In genomic region chr5:123116757-123117156, GRCh38 we compare ENCODE assay signal across 32 cellular contexts. TPM values are rescaled to one million over a fixed set of nuclear protein-coding genes. Genes with fewer than 3 reads are reported as not detected.
"Had no signal": no experiment of that assay in that cellular context is flagged by ENCODE, and none has a peak within 500 bp of the region (broad histone marks: within the 10 kb centered on the region; RNA-seq: fewer than 3 reads in every experiment).

No MANE protein-coding gene starts in this region.

- ATAC-seq: activated T-helper 17 cell treated with anti-CD3 and anti-CD28 coated beads, Interleukin-2, amount 50 U/mL, for 72 hours; body of pancreas; effector memory CD8-positive, alpha-beta T cell; left colon; naive thymus-derived CD8-positive, alpha-beta T cell; psoas muscle; stimulated activated naive B cell treated with anti-CD40 and anti-IgM and Interleukin-4, amounts not matched to agents 10 μg/mL and 1 μg/mL and 100 μg/mL, for 72 hours had no signal

- H3K4me1 ChIP-seq: body of pancreas, colonic mucosa, parathyroid adenoma, psoas muscle had no signal

- H3K9ac ChIP-seq: parathyroid adenoma had no signal

- H3K4me3 Mint-ChIP-seq: activated CD4-positive, alpha-beta memory T cell treated with anti-CD3 and anti-CD28 coated beads, Interleukin-2, amount 10 ng/mL, durations not matched to agents 7 days and 5 days; activated CD4-positive, alpha-beta T cell treated with anti-CD3 and anti-CD28 coated beads, Interleukin-2, amount 10 ng/mL, durations not matched to agents 7 days and 5 days; activated T-cell treated with anti-CD3 and anti-CD28 coated beads, Interleukin-2, amount 50 U/mL, for 24 hours; activated T-helper 17 cell treated with anti-CD3 and anti-CD28 coated beads, Interleukin-2, amount 50 U/mL, for 72 hours; effector memory CD8-positive, alpha-beta T cell; immature natural killer cell; naive thymus-derived CD8-positive, alpha-beta T cell; neural crest cell; stimulated activated naive B cell treated with anti-CD40 and anti-IgM and Interleukin-4, amounts not matched to agents 10 μg/mL and 1 μg/mL and 100 μg/mL, for 72 hours; T-helper 1 cell treated with Interleukin-12 subunit alpha and Interleukin-12 subunit beta and Interleukin-4 antibody, amounts not matched to agents 30 μg/mL and 1 μg/mL, for 36 hours had no signal

- DNase-seq: activated CD4-positive, alpha-beta memory T cell treated with anti-CD3 and anti-CD28 coated beads, Interleukin-2, amount 10 ng/mL, durations not matched to agents 7 days and 5 days; activated CD4-positive, alpha-beta T cell treated with anti-CD3 and anti-CD28 coated beads, Interleukin-2, amount 10 ng/mL, durations not matched to agents 7 days and 5 days; activated CD4-positive, CD25-positive, alpha-beta regulatory T cell treated with anti-CD3 and anti-CD28 coated beads, Interleukin-2, amount 50 U/mL, for 72 hours; activated CD8-positive, alpha-beta memory T cell treated with anti-CD3 and anti-CD28 coated beads, Interleukin-2, amount 50 U/mL, for 48 hours; activated gamma-delta T cell treated with Interleukin-2 at 50 U/mL for 16 hours; activated naive CD4-positive, alpha-beta T cell treated with anti-CD3 and anti-CD28 coated beads, Interleukin-2, amount 50 U/mL, for 16 hours; activated T-cell treated with anti-CD3 and anti-CD28 coated beads, Interleukin-2, amount 50 U/mL, for 24 hours; amygdala; body of pancreas; cerebellar nuclear complex; colonic mucosa; effector memory CD8-positive, alpha-beta T cell; erythroblast; heart left ventricle; hypothalamus; immature natural killer cell; kidney; left colon; mammary epithelial cell; naive thymus-derived CD8-positive, alpha-beta T cell; occipital lobe; psoas muscle; stimulated activated CD4-positive, alpha-beta T cell treated with anti-CD3 and anti-CD28 coated beads, Interleukin-15, amount 100 ng/mL, for 24 hours; stimulated activated CD4-positive, alpha-beta T cell treated with anti-CD3 and anti-CD28 coated beads, Interleukin-2, amount 100 ng/mL, for 24 hours; stimulated activated naive B cell treated with anti-CD40 and anti-IgM and Interleukin-4, amounts not matched to agents 10 μg/mL and 1 μg/mL and 100 μg/mL, for 72 hours; T-helper 9 cell; transverse colon had no signal

- H3K9me3 ChIP-seq: body of pancreas, colonic mucosa, heart left ventricle, psoas muscle, suprapubic skin, transverse colon had no signal

- H3K4me1 Mint-ChIP-seq: activated CD4-positive, alpha-beta memory T cell treated with anti-CD3 and anti-CD28 coated beads, Interleukin-2, amount 10 ng/mL, durations not matched to agents 7 days and 5 days; activated CD4-positive, alpha-beta T cell treated with anti-CD3 and anti-CD28 coated beads, Interleukin-2, amount 10 ng/mL, durations not matched to agents 7 days and 5 days; immature natural killer cell; naive thymus-derived CD8-positive, alpha-beta T cell; neural crest cell had no signal

- H3K27me3 ChIP-seq: body of pancreas, colonic mucosa, heart left ventricle had no signal

- H3K36me3 ChIP-seq: colonic mucosa, heart left ventricle, suprapubic skin, transverse colon had no signal

- H3K27ac Mint-ChIP-seq: activated CD4-positive, alpha-beta memory T cell treated with anti-CD3 and anti-CD28 coated beads, Interleukin-2, amount 10 ng/mL, durations not matched to agents 7 days and 5 days; activated CD4-positive, alpha-beta T cell treated with anti-CD3 and anti-CD28 coated beads, Interleukin-2, amount 10 ng/mL, durations not matched to agents 7 days and 5 days; activated T-cell treated with anti-CD3 and anti-CD28 coated beads, Interleukin-2, amount 50 U/mL, for 24 hours; activated T-helper 17 cell treated with anti-CD3 and anti-CD28 coated beads, Interleukin-2, amount 50 U/mL, for 72 hours; effector memory CD8-positive, alpha-beta T cell; immature natural killer cell; naive thymus-derived CD8-positive, alpha-beta T cell; stimulated activated naive B cell treated with anti-CD40 and anti-IgM and Interleukin-4, amounts not matched to agents 10 μg/mL and 1 μg/mL and 100 μg/mL, for 72 hours; T-helper 1 cell treated with Interleukin-12 subunit alpha and Interleukin-12 subunit beta and Interleukin-4 antibody, amounts not matched to agents 30 μg/mL and 1 μg/mL, for 36 hours had no signal

- H2AFZ ChIP-seq: parathyroid adenoma had no signal

- H3K79me2 ChIP-seq: parathyroid adenoma had no signal

- H3K27ac ChIP-seq: body of pancreas, colonic mucosa, heart left ventricle, parathyroid adenoma, psoas muscle, suprapubic skin, transverse colon had no signal

- H3K4me3 ChIP-seq: body of pancreas, colonic mucosa, heart left ventricle, psoas muscle, suprapubic skin, transverse colon had no signal

- H3K36me3 Mint-ChIP-seq: immature natural killer cell; naive thymus-derived CD8-positive, alpha-beta T cell; stimulated activated naive B cell treated with anti-CD40 and anti-IgM and Interleukin-4, amounts not matched to agents 10 μg/mL and 1 μg/mL and 100 μg/mL, for 72 hours had no signal

- H3K9me3 Mint-ChIP-seq: activated CD4-positive, alpha-beta memory T cell treated with anti-CD3 and anti-CD28 coated beads, Interleukin-2, amount 10 ng/mL, durations not matched to agents 7 days and 5 days; activated CD4-positive, alpha-beta T cell treated with anti-CD3 and anti-CD28 coated beads, Interleukin-2, amount 10 ng/mL, durations not matched to agents 7 days and 5 days; activated T-cell treated with anti-CD3 and anti-CD28 coated beads, Interleukin-2, amount 50 U/mL, for 24 hours; activated T-helper 17 cell treated with anti-CD3 and anti-CD28 coated beads, Interleukin-2, amount 50 U/mL, for 72 hours; effector memory CD8-positive, alpha-beta T cell; neural crest cell; stimulated activated naive B cell treated with anti-CD40 and anti-IgM and Interleukin-4, amounts not matched to agents 10 μg/mL and 1 μg/mL and 100 μg/mL, for 72 hours; T-helper 1 cell treated with Interleukin-12 subunit alpha and Interleukin-12 subunit beta and Interleukin-4 antibody, amounts not matched to agents 30 μg/mL and 1 μg/mL, for 36 hours had no signal

RNA-seq across cellular contexts. Expression of gene PRDM6, which starts 27.7 kb away (rescaled TPM):
- total RNA-seq: activated CD4-positive, alpha-beta memory T cell treated with anti-CD3 and anti-CD28 coated beads, Interleukin-2, amount 10 ng/mL, durations not matched to agents 7 days and 5 days; activated CD4-positive, alpha-beta T cell treated with anti-CD3 and anti-CD28 coated beads, Interleukin-2, amount 10 ng/mL, durations not matched to agents 7 days and 5 days; naive thymus-derived CD8-positive, alpha-beta T cell had no signal
- polyA plus RNA-seq: immature natural killer cell; naive thymus-derived CD8-positive, alpha-beta T cell had no signal
